Comparison of ENCODE assay signal across 15 cellular contexts in genomic region chr17:82120148-82120547, GRCh38. TPM values are rescaled to one million over a fixed set of nuclear protein-coding genes. Genes with fewer than 3 reads are reported as not detected.
A peak's percentile ranks its signal among the peaks of the same experiment; 100 is the strongest.
DNase-seq lines count a peak whose midpoint lies in the region; ATAC-seq, FAIRE-seq and TF ChIP-seq lines count a peak whose summit lies in the region.
"Had no signal": no experiment of that assay in that cellular context is flagged by ENCODE, and none has a peak within 500 bp of the region (broad histone marks: within the 10 kb centered on the region; RNA-seq: fewer than 3 reads in every experiment).

No MANE protein-coding gene starts in this region.

- peak in 3 of 10 experiments; percentile 46 to 69 (median 54) for DNase-seq in CD4-positive, alpha-beta T cell
- DNase-seq in HFFc6 = peak; percentile 83
- peak in 28 of 42 donors; percentile 37 to 83 (median 55) for DNase-seq in head of caudate nucleus
- DNase-seq in NCI-H1048 (lab: John Stamatoyannopoulos, UW) = no peak
- DNase-seq in GM19239 (ENCODE audit: insufficient read length, low spot score) = no peak
- no peak for DNase-seq in tibial artery
- no peak for DNase-seq in DMS 273 treated with DMSO at 0.1 percent for 48 hours (lab: John Stamatoyannopoulos, UW)
- DNase-seq: COR-L47; left lung; NCI-H187 treated with DMSO at 0.1 percent for 48 hours; stimulated activated CD4-positive, alpha-beta T cell treated with anti-CD3 and anti-CD28 coated beads, Interleukin-12 subunit alpha, Interleukin-12 subunit beta, amount 100 ng/mL, for 4 hours had no signal

- H3K9me3 Mint-ChIP-seq in CD4-positive, alpha-beta T cell = no peaks in the 10 kb centered on the region
- H3K9me3 Mint-ChIP-seq in HFFc6 = no peaks in the 10 kb centered on the region
- no peaks in the 10 kb centered on the region for H3K9me3 Mint-ChIP-seq in activated T-helper 17 cell treated with anti-CD3 and anti-CD28 coated beads, Interleukin-2, amount 50 U/mL, for 72 hours
- H3K9me3 Mint-ChIP-seq: activated T-helper 1 cell treated with anti-CD3 and anti-CD28 coated beads, Interleukin-12 subunit alpha, Interleukin-12 subunit beta, Interleukin-2, Interleukin-4 antibody, amounts not matched to agents 30 ng/mL and 10 ng/mL and 1 ng/mL, durations not matched to agents 14 hours and 24 hours and 36 hours; GM23338 had no signal

- POLR2A ChIA-PET in CD4-positive, alpha-beta T cell (lab: Charles Lee) = interaction anchor here (0.9 to 1.4 kb wide), 7 partner anchors 14 to 178 kb away, joined by 3 to 10 read pairs (median 3); partner anchors contain the start of genes DCXR and FASN

- H3K36me3 Mint-ChIP-seq in CD4-positive, alpha-beta T cell (ENCODE audit: low read depth) = peaks cover 5% of the 10 kb centered on the region
- peaks cover 8% of the 10 kb centered on the region; the same call in 1 of the 2 replicates for H3K36me3 Mint-ChIP-seq in HFFc6 (ENCODE audit: low read depth)
- no peaks in the 10 kb centered on the region for H3K36me3 Mint-ChIP-seq in activated T-helper 17 cell treated with anti-CD3 and anti-CD28 coated beads, Interleukin-2, amount 50 U/mL, for 72 hours (ENCODE audit: low read depth)

- no peak overlapping the region for H3K27ac ChIP-seq in CD4-positive, alpha-beta T cell (ENCODE audit: low read depth, low read length)
- no peak overlapping the region for H3K27ac ChIP-seq in tibial artery
- H3K27ac ChIP-seq: left lung had no signal

- peak overlapping the region; percentile 92 for H3K27ac Mint-ChIP-seq in CD4-positive, alpha-beta T cell
- peak overlapping the region; percentile 91 for H3K27ac Mint-ChIP-seq in HFFc6
- no peak overlapping the region for H3K27ac Mint-ChIP-seq in activated T-helper 17 cell treated with anti-CD3 and anti-CD28 coated beads, Interleukin-2, amount 50 U/mL, for 72 hours
- H3K27ac Mint-ChIP-seq: activated T-helper 1 cell treated with anti-CD3 and anti-CD28 coated beads, Interleukin-12 subunit alpha, Interleukin-12 subunit beta, Interleukin-2, Interleukin-4 antibody, amounts not matched to agents 30 ng/mL and 10 ng/mL and 1 ng/mL, durations not matched to agents 14 hours and 24 hours and 36 hours; GM23338 had no signal

- H3K4me3 ChIP-seq in tibial artery = no peak overlapping the region
- H3K4me3 ChIP-seq: GM23338, left lung had no signal

- no peak for FAIRE-seq in GM19239 (lab: Jason Lieb, UNC)
- FAIRE-seq: colon had no signal

- H3K4me1 ChIP-seq in tibial artery = no peaks in the 10 kb centered on the region

- H3K4me3 Mint-ChIP-seq in CD4-positive, alpha-beta T cell = peak overlapping the region; percentile 52
- H3K4me3 Mint-ChIP-seq in HFFc6 = peak overlapping the region; percentile 66
- H3K4me3 Mint-ChIP-seq in activated T-helper 17 cell treated with anti-CD3 and anti-CD28 coated beads, Interleukin-2, amount 50 U/mL, for 72 hours = no peak overlapping the region
- H3K4me3 Mint-ChIP-seq: activated T-helper 1 cell treated with anti-CD3 and anti-CD28 coated beads, Interleukin-12 subunit alpha, Interleukin-12 subunit beta, Interleukin-2, Interleukin-4 antibody, amounts not matched to agents 30 ng/mL and 10 ng/mL and 1 ng/mL, durations not matched to agents 14 hours and 24 hours and 36 hours; GM23338 had no signal

- intact Hi-C loops in CD4-positive, alpha-beta T cell (cut with DNase I, micrococcal nuclease) = loop anchor here (1.0 to 10.0 kb wide), 3 partner anchors 34 to 155 kb away; partner anchors contain the start of genes DCXR (in 1 of the 2), NOTUM (in 1 of the 2) and RAC3 (in 1 of the 2)
- intact Hi-C loops in head of caudate nucleus (cut with DNase I) = no loop called here
- intact Hi-C loops in tibial artery (cut with DNase I; ENCODE audit: low total_unique reads) = no loop called here

- no peaks in the 10 kb centered on the region for H3K27me3 Mint-ChIP-seq in CD4-positive, alpha-beta T cell
- peaks cover 3% of the 10 kb centered on the region; the same call in 1 of the 2 replicates for H3K27me3 Mint-ChIP-seq in HFFc6 (ENCODE audit: insufficient read depth)
- H3K27me3 Mint-ChIP-seq in activated T-helper 17 cell treated with anti-CD3 and anti-CD28 coated beads, Interleukin-2, amount 50 U/mL, for 72 hours = no peaks in the 10 kb centered on the region

- no peaks in the 10 kb centered on the region for H3K27me3 ChIP-seq in CD4-positive, alpha-beta T cell (ENCODE audit: control insufficient read depth, insufficient read depth, low read length)
- no peaks in the 10 kb centered on the region for H3K27me3 ChIP-seq in tibial artery
- H3K27me3 ChIP-seq: left lung had no signal

- TF ChIP-seq CTCF in CD4-positive, alpha-beta T cell (IDR thresholded peaks at IDR 0.05) = no peak
- no peak for TF ChIP-seq CTCF in HFFc6 (IDR thresholded peaks at IDR 0.05)
- TF ChIP-seq CTCF in tibial artery (IDR thresholded peaks at IDR 0.05) = no peak

- peak; percentile 93 for ATAC-seq in CD4-positive, alpha-beta T cell (ENCODE audit: poor library complexity)
- ATAC-seq in activated T-helper 17 cell treated with anti-CD3 and anti-CD28 coated beads, Interleukin-2, amount 50 U/mL, for 72 hours (replicated peaks) = peak; percentile 44
- ATAC-seq: GM23338, left lung had no signal

- H3K9me3 ChIP-seq in CD4-positive, alpha-beta T cell (ENCODE audit: control insufficient read depth, low read length) = no peaks in the 10 kb centered on the region
- no peaks in the 10 kb centered on the region for H3K9me3 ChIP-seq in tibial artery
- H3K9me3 ChIP-seq: left lung had no signal

- peaks cover 62% of the 10 kb centered on the region for H3K4me1 Mint-ChIP-seq in CD4-positive, alpha-beta T cell (ENCODE audit: low read depth)
- H3K4me1 Mint-ChIP-seq in HFFc6 (ENCODE audit: low read depth) = peaks cover 13% of the 10 kb centered on the region
- H3K4me1 Mint-ChIP-seq in activated T-helper 17 cell treated with anti-CD3 and anti-CD28 coated beads, Interleukin-2, amount 50 U/mL, for 72 hours = no peaks in the 10 kb centered on the region

- CTCF ChIA-PET in CD4-positive, alpha-beta T cell (lab: Charles Lee) = interaction anchor here (0.9 to 1.6 kb wide), 4 partner anchors 22 to 90 kb away, joined by 3 to 7 read pairs (median 4); partner anchors contain the start of gene FASN

- peaks cover 0 to 31% (median 0%) of the 10 kb centered on the region in 3 donors for H3K36me3 ChIP-seq in tibial artery

RNA-seq across cellular contexts. Expression of gene FASN, which starts 22.1 kb away (rescaled TPM):
- total RNA-seq in CD4-positive, alpha-beta T cell = 100 to 1,000 TPM; 168 to 174 TPM
- total RNA-seq in HFFc6 (2021; fragmentation: NEBNext Ultra II Directional; extraction: Animal tissue kit (Norgen Biotek cat#: 25700)) = 100 to 1,000 TPM; 108 to 138 (median 112) TPM
- total RNA-seq in activated T-helper 17 cell treated with anti-CD3 and anti-CD28 coated beads, Interleukin-2, amount 50 U/mL, for 72 hours = 100 to 1,000 TPM; 109 to 242 TPM

RNA-seq across cellular contexts. Expression of gene DUS1L, which starts 54.5 kb away (rescaled TPM):
- total RNA-seq in CD4-positive, alpha-beta T cell = 100 to 1,000 TPM; 160 to 163 TPM
- total RNA-seq in HFFc6 (2021; fragmentation: NEBNext Ultra II Directional; extraction: Animal tissue kit (Norgen Biotek cat#: 25700)) = 10 to 100 TPM; 65.8 to 86.8 (median 71.2) TPM
- 100 to 1,000 TPM in 1 of 2 donors, 10 to 100 TPM in 1; 59.7 to 129 TPM for total RNA-seq in activated T-helper 17 cell treated with anti-CD3 and anti-CD28 coated beads, Interleukin-2, amount 50 U/mL, for 72 hours

Comparison
In these comparisons a context has a peak if more than half of its experiments do, and no peak if none do; other contexts are left out.
1. DNase-seq: peak in HFFc6 (single experiment) and head of caudate nucleus (28 of 42); none in NCI-H1048 (single experiment), GM19239 (single experiment), tibial artery (0 of 2) and DMS 273 treated with DMSO at 0.1 percent for 48 hours (single experiment).
2. intact Hi-C loops: an anchor here in CD4-positive, alpha-beta T cell (1.0 to 10.0 kb wide); none called in head of caudate nucleus and tibial artery.